14 cellular contexts compared by ENCODE assay signal in the genomic region with DNA sequence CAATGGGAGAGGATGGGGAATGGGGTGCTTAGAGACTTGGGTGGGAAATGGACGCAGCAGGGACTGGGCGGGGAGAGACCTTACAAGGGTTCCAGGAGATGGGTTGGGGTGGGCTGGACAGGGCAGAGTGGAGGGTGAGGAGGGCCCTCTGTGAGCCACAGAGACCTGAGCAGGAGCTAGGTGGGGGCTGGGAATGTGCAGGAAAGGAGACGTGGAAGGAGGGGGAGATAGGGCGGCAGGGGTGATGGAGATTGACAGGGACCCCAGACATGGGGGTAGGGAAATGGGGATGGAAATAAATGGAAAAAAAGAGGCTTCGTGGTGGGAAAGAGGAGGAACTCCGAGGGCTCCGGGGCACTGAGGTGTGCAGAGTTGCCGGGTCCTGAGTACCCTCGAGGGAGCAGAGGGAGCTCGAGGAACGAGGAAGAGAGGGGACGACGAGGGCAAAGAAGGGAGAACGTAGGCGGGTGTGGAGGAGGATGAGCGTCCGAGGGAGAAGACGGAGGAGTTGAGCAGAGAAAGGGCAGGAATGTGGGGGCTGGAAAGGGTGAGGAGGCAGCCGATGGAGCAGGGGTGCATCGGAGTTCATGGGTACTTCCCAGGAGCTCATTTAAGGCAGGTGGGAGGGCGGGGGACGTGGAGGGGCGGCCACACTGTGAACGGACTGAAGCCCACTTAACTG. TPM values are rescaled to one million over a fixed set of nuclear protein-coding genes. Genes with fewer than 3 reads are reported as not detected.
A peak's percentile ranks its signal among the peaks of the same experiment; 100 is the strongest.
DNase-seq lines count a peak whose midpoint lies in the region; ATAC-seq, FAIRE-seq and TF ChIP-seq lines count a peak whose summit lies in the region.
"Had no signal": no experiment of that assay in that cellular context is flagged by ENCODE, and none has a peak within 500 bp of the region (broad histone marks: within the 10 kb centered on the region; RNA-seq: fewer than 3 reads in every experiment).

No MANE protein-coding gene starts in this region.

- peak overlapping the region; percentile 49 for H3K18ac ChIP-seq in neuronal stem cell (ENCODE audit: low read length)

- no peak overlapping the region for H3K4me2 ChIP-seq in neuronal stem cell (ENCODE audit: insufficient read depth, low read length, poor library complexity, severe bottlenecking)

- no peak for TF ChIP-seq CTCF in colonic mucosa (IDR thresholded peaks at IDR 0.05)

- H3K4me3 ChIP-seq in H7 (ENCODE audit: insufficient read depth, low read depth, low read length) (no peak overlapping the region), SK-N-MC (no peak overlapping the region), neuronal stem cell (ENCODE audit: low read length in 2 of 2) (no peak overlapping the region), colonic mucosa (no peak overlapping the region)
- H3K4me3 ChIP-seq: HAP-1 had no signal

- H3K9ac ChIP-seq in SK-N-MC (ENCODE audit: insufficient read length) (no peak overlapping the region), neuronal stem cell (ENCODE audit: low read depth, low read length, poor library complexity) (no peak overlapping the region), colonic mucosa (ENCODE audit: low read depth in 2 of 2, low read length in 2 of 2) (no peak overlapping the region)

- peak overlapping the region; percentile 72 for H2AK5ac ChIP-seq in neuronal stem cell (ENCODE audit: low read depth, low read length)

- no peak overlapping the region for H2BK5ac ChIP-seq in neuronal stem cell (ENCODE audit: low read length)

- H3K36me3 ChIP-seq in H7 (replicated peaks; ENCODE audit: control insufficient read depth, insufficient read depth, low read length), result no peaks in the 10 kb centered on the region
- H3K36me3 ChIP-seq in SK-N-MC (ENCODE audit: insufficient read depth, low read length), result no peaks in the 10 kb centered on the region
- no peaks in the 10 kb centered on the region for H3K36me3 ChIP-seq in neuronal stem cell (replicated peaks in 1 of 2; ENCODE audit: control insufficient read depth in 2 of 2, insufficient read depth in 2 of 2, low read length in 2 of 2)
- H3K36me3 ChIP-seq in colonic mucosa, result no peaks in the 10 kb centered on the region
- H3K36me3 ChIP-seq: HAP-1 had no signal

- peaks cover 2% of the 10 kb centered on the region for H3K79me1 ChIP-seq in neuronal stem cell (ENCODE audit: low read depth, low read length)

- H3K4ac ChIP-seq in neuronal stem cell (ENCODE audit: low read length), result no peak overlapping the region

- H3K14ac ChIP-seq in neuronal stem cell (ENCODE audit: low read length), result no peak overlapping the region

- H3K9me3 ChIP-seq in SK-N-MC (ENCODE audit: low read depth, low read length), result no peaks in the 10 kb centered on the region
- H3K9me3 ChIP-seq in neuronal stem cell (replicated peaks in 1 of 2; ENCODE audit: control insufficient read depth in 2 of 2, insufficient read depth in 1 of 2, low read depth in 1 of 2, low read length in 2 of 2), result no peaks in the 10 kb centered on the region
- no peaks in the 10 kb centered on the region for H3K9me3 ChIP-seq in colonic mucosa
- H3K9me3 ChIP-seq: HAP-1 had no signal

- FAIRE-seq in GM12892 (lab: Jason Lieb, UNC), result no peak

- H4K8ac ChIP-seq in neuronal stem cell (ENCODE audit: low read depth, low read length), result peak overlapping the region; percentile 93

- H3K27me3 ChIP-seq in H7 (ENCODE audit: control insufficient read depth, insufficient read depth, low read length) (no peaks in the 10 kb centered on the region), neuronal stem cell (ENCODE audit: control insufficient read depth in 3 of 3, insufficient read depth in 3 of 3, low read depth in 1 of 3, low read length in 3 of 3) (peaks cover 0 to 20% (median 0%) of the 10 kb centered on the region in 3 experiments), colonic mucosa (no peaks in the 10 kb centered on the region)

- no peak overlapping the region for H3K23ac ChIP-seq in neuronal stem cell (ENCODE audit: low read depth, low read length, poor library complexity)

- 0 out of 2 replicates have a peak overlapping the region, but pooled peaks have one; percentile 13 for H3K27ac ChIP-seq in SK-N-MC
- no peak overlapping the region for H3K27ac ChIP-seq in neuronal stem cell (replicated peaks; ENCODE audit: low read length)
- H3K27ac ChIP-seq in colonic mucosa, result no peak overlapping the region
- H3K27ac ChIP-seq: C4-2B had no signal

- intact Hi-C loops in colonic mucosa (cut with DNase I), result no loop called here

- H2BK15ac ChIP-seq in neuronal stem cell (ENCODE audit: low read length), result no peak overlapping the region

- peaks cover 0 to 2% of the 10 kb centered on the region in 2 donors for H3K4me1 ChIP-seq in neuronal stem cell (ENCODE audit: control insufficient read depth in 2 of 2, insufficient read depth in 1 of 2, low read depth in 1 of 2, low read length in 2 of 2)
- H3K4me1 ChIP-seq in colonic mucosa, result peaks cover 7% of the 10 kb centered on the region

- ATAC-seq in left lobe of liver, result peak; percentile 21
- ATAC-seq in HG03280 (IDR thresholded peaks at IDR 0.05; ENCODE audit: unreplicated experiment), result no peak
- ATAC-seq: SK-N-SH treated with all-trans-retinoic acid at 6 μM for 48 hours had no signal

- peak overlapping the region; percentile 81 for H4K91ac ChIP-seq in neuronal stem cell (ENCODE audit: low read depth, low read length, poor library complexity)

- peak; percentile 47 for DNase-seq in H7
- no peak for DNase-seq in SK-N-MC (ENCODE audit: low read depth, low spot score)
- DNase-seq in left lobe of liver (ENCODE audit: low spot score), result no peak
- DNase-seq in neuronal stem cell (ENCODE audit: low spot score), result no peak
- no peak for DNase-seq in GM12892 (ENCODE audit: insufficient read length)
- no peak for DNase-seq in colonic mucosa
- DNase-seq: DMS79, NCI-H1694 treated with DMSO at 0.1 percent for 48 hours, SHP77 had no signal

- H2AFZ ChIP-seq in neuronal stem cell (ENCODE audit: low read length), result no peak overlapping the region

- TF ChIP-seq POLR2A in GM12892 (IDR thresholded peaks at IDR 0.05; ENCODE audit: low read depth, low read length), result no peak

- no peak overlapping the region for H2BK120ac ChIP-seq in neuronal stem cell (ENCODE audit: low read depth, low read length)

- no CpG with 5 or more reads among the region's 24 CpGs for WGBS in neuronal stem cell (ENCODE audit: extremely low coverage in 2 of 2, insufficient read length in 2 of 2, insufficient replicate concordance in 1 of 2), 2 donors

- H2BK12ac ChIP-seq in neuronal stem cell (ENCODE audit: low read length), result no peak overlapping the region

RNA-seq across cellular contexts. Expression of a gene that starts 2.1 kb away (rescaled TPM):
- total RNA-seq in H7 (2014; rRNA removed; shearing (Covaris generic)), result 8.2 and 14.2 TPM in 2 replicates
- total RNA-seq in left lobe of liver (0.15 TPM), colonic mucosa (under 1 TPM in 1 of 2 donors, not detected in 1; 0.47 TPM)
- 0.14 TPM for polyA plus RNA-seq in neuronal stem cell (2013, experiment 1 of 2)
- polyA plus RNA-seq in neuronal stem cell (2013, experiment 2 of 2), result 0.19 TPM
- polyA plus RNA-seq in GM12892 (2012; ENCODE audit: missing spikeins), result 0.13 TPM
- total RNA-seq: NCI-H460 had no signal

RNA-seq across cellular contexts. Expression of a gene that starts 33.9 kb away (rescaled TPM):
- not detected in 2 replicates for total RNA-seq in H7 (2014; rRNA removed; shearing (Covaris generic))
- 1,004 TPM for total RNA-seq in left lobe of liver
- not detected for polyA plus RNA-seq in neuronal stem cell (2013, experiment 1 of 2)
- polyA plus RNA-seq in neuronal stem cell (2013, experiment 2 of 2), result not detected
- 0.57 TPM for polyA plus RNA-seq in GM12892 (2012; ENCODE audit: missing spikeins)
- 100 to 1,000 TPM; 272 TPM for total RNA-seq in colonic mucosa

Comparison
In these comparisons a context has a peak if more than half of its experiments do, and no peak if none do; other contexts are left out.
1. RNA of a gene that starts 33.9 kb away (total RNA-seq): 1,004 TPM in left lobe of liver (single experiment) and 272 TPM in colonic mucosa; not detected in H7; every median in the first group is over 100 times any median in the second.